8 cellular contexts compared by ENCODE assay signal in genomic region chr1:153790996-153791855, GRCh38. TPM values are rescaled to one million over a fixed set of nuclear protein-coding genes. Genes with fewer than 3 reads are reported as not detected.
DNase-seq lines count a peak whose midpoint lies in the region; ATAC-seq, FAIRE-seq and TF ChIP-seq lines count a peak whose summit lies in the region.

No MANE protein-coding gene starts in this region.

- TF ChIP-seq POLR2A in HepG2 (IDR thresholded peaks at IDR 0.05; ENCODE audit: insufficient read depth in 1 of 2, low read depth in 2 of 2, low read length in 2 of 2) (no peak), thyroid gland (IDR thresholded peaks at IDR 0.05) (no peak)

- H3K4me3 ChIP-seq in HepG2 (replicated peaks in 1 of 3; ENCODE audit: insufficient read depth in 1 of 3, low read depth in 2 of 3, low read length in 3 of 3) = no peak overlapping the region; a peak in 1 of 6 replicates
- H3K4me3 ChIP-seq in thyroid gland (replicated peaks in 1 of 3) = no peak overlapping the region
- no peak overlapping the region for H3K4me3 ChIP-seq in H7 (ENCODE audit: insufficient read depth, low read depth, low read length)

- peaks cover 7 to 53% of the 10 kb centered on the region in 2 experiments; a peak in 3 of 5 replicates for H3K27me3 ChIP-seq in HepG2 (ENCODE audit: control insufficient read depth in 1 of 2, insufficient read depth in 2 of 2, low read length in 2 of 2)
- H3K27me3 ChIP-seq in thyroid gland = no peaks in the 10 kb centered on the region
- no peaks in the 10 kb centered on the region for H3K27me3 ChIP-seq in H7 (ENCODE audit: control insufficient read depth, insufficient read depth, low read length)

- in situ Hi-C loops in HepG2 (cut with HindIII; ENCODE audit: extremely low pct_ligation_motif_present, low pct_unique_long_range_greater_than_20kb) = no loop called here

- ATAC-seq in GM21526 (IDR thresholded peaks at IDR 0.05; ENCODE audit: low FRiP score, unreplicated experiment) = peak; percentile 57
- ATAC-seq in HepG2 = no peak

- no peaks in the 10 kb centered on the region for H3K9me3 Mint-ChIP-seq in IgD-negative memory B cell

- FAIRE-seq in HepG2 (lab: Jason Lieb, UNC) = no peak

- H3K27ac ChIP-seq in HepG2 (ENCODE audit: extremely low read length, insufficient read depth, low read length) (no peak overlapping the region), thyroid gland (peak overlapping the region; percentile 16 to 82 (median 77))

- H4K20me1 ChIP-seq in HepG2 (ENCODE audit: insufficient read depth, low read length) = no peaks in the 10 kb centered on the region

- no peaks in the 10 kb centered on the region for H3K79me2 ChIP-seq in HepG2 (ENCODE audit: insufficient read depth, low read length)

- intact Hi-C loops in HepG2 (cut with micrococcal nuclease; ENCODE audit: unreplicated experiment) = no loop called here
- intact Hi-C loops in thyroid gland (cut with DNase I) = loop anchor here (10.0 kb wide), 1 partner anchor 154 kb away; the partner anchor contains the start of gene DENND4B

- H3K36me3 Mint-ChIP-seq in IgD-negative memory B cell = no peaks in the 10 kb centered on the region

- CTCF ChIA-PET in HepG2 (lab: Yijun Ruan, JAX; ENCODE audit: low intra/inter-chr PET ratio, low total read pairs) = no interaction called here

- H3K27ac Mint-ChIP-seq in IgD-negative memory B cell = peak overlapping the region; percentile 10 to 95 (median 76)

- peaks cover 52% of the 10 kb centered on the region for H3K4me1 ChIP-seq in HepG2 (ENCODE audit: insufficient read depth, low read length)
- peaks cover 4 to 9% of the 10 kb centered on the region in 2 donors for H3K4me1 ChIP-seq in thyroid gland

- BruUV-seq in HepG2 (replicated peaks; lab: Mats Ljungman, UMichigan) = no TSS peak

- H3K9me3 ChIP-seq in HepG2 (ENCODE audit: low read length) (no peaks in the 10 kb centered on the region), thyroid gland (no peaks in the 10 kb centered on the region)

- peaks cover 24 to 31% (median 30%) of the 10 kb centered on the region in 3 donors for H3K4me1 Mint-ChIP-seq in IgD-negative memory B cell

- no peak overlapping the region for H3K9ac ChIP-seq in HepG2 (ENCODE audit: insufficient read depth, low read depth, low read length)

- no peak for TF ChIP-seq RAD21 in HepG2 (CRISPR knock-in tag; IDR thresholded peaks at IDR 0.05)

- TF ChIP-seq EP300 in HepG2 (IDR thresholded peaks at IDR 0.05; ENCODE audit: low read depth in 2 of 2, low read length in 2 of 2) = no peak
- no peak for TF ChIP-seq EP300 in HepG2 (CRISPR knock-in tag; IDR thresholded peaks at IDR 0.05; ENCODE audit: borderline replicate concordance)

- no peak overlapping the region for H2AFZ ChIP-seq in HepG2 (ENCODE audit: low read length)

- H3K4me3 Mint-ChIP-seq in IgD-negative memory B cell = peak overlapping the region; percentile 49 to 82 (median 73)

- 42% methylated on average over 11 of the region's 11 CpGs for WGBS in HepG2 (ENCODE audit: low lambda C conversion rate)
- WGBS in thyroid gland, 2 donors = 73 to 78% methylated on average over 11 of the region's 11 CpGs

- H3K36me3 ChIP-seq in HepG2 (replicated peaks in 1 of 2; ENCODE audit: control insufficient read depth in 1 of 2, insufficient read depth in 2 of 2, low read length in 2 of 2) (no peaks in the 10 kb centered on the region), thyroid gland (no peaks in the 10 kb centered on the region), H7 (replicated peaks; ENCODE audit: control insufficient read depth, insufficient read depth, low read length) (no peaks in the 10 kb centered on the region)

- no peak for TF ChIP-seq CTCF in GM10266 (IDR thresholded peaks at IDR 0.05; ENCODE audit: control insufficient read depth, insufficient read depth, low read depth, missing control alignments)
- TF ChIP-seq CTCF in HepG2 (CRISPR knock-in tag; IDR thresholded peaks at IDR 0.05) = no peak
- TF ChIP-seq CTCF in thyroid gland (IDR thresholded peaks at IDR 0.05) = no peak

- DNase-seq in GM10266 (ENCODE audit: extremely low spot score) (peak; percentile 90), amniotic epithelial cell (ENCODE audit: low read depth) (peak; percentile 98), HepG2 (ENCODE audit: low spot score) (no peak), thyroid gland (no peak), H7 (no peak), NCI-H2107 treated with DMSO at 0.1 percent for 48 hours (lab: John Stamatoyannopoulos, UW; ENCODE audit: unreplicated experiment) (no peak)

- POLR2A ChIA-PET in HepG2 (lab: Yijun Ruan, JAX) = interaction anchor here (1.0 to 3.8 kb wide), 3 partner anchors 196 to 199 kb away, joined by 3 to 17 read pairs (median 3); partner anchors contain the start of gene RPS27

- peak overlapping the region; percentile 37; the same call in 1 of the 2 replicates for H3K4me2 ChIP-seq in HepG2 (ENCODE audit: low read depth, low read length)

- H3K27me3 Mint-ChIP-seq in IgD-negative memory B cell = no peaks in the 10 kb centered on the region

TF ChIP-seq in HepG2, 621 proteins besides CTCF, POLR2A, EP300 and RAD21:
- TF ChIP-seq NR2F6 (IDR thresholded peaks at IDR 0.05) = 0 out of 2 replicates have a peak, but pooled peaks have one; percentile 10
- no peak; the same call in 1 of the 2 replicates for TF ChIP-seq NR2F6 (CRISPR knock-in tag; IDR thresholded peaks at IDR 0.05)
- peak; percentile 62; the same call in 1 of the 2 replicates for TF ChIP-seq CEBPB (IDR thresholded peaks at IDR 0.05; ENCODE audit: borderline replicate concordance, low read depth, low read length)
- TF ChIP-seq PLSCR1 (CRISPR knock-in tag; IDR thresholded peaks at IDR 0.05; ENCODE audit: borderline replicate concordance) = no peak

RNA-seq across cellular contexts. Expression of gene SLC27A3, which starts 16.0 kb away (rescaled TPM):
- polyA plus RNA-seq in IgD-negative memory B cell (12.9 TPM), HepG2 (2011; rRNA removed) (5.2 and 10.3 TPM in 2 replicates)
- total RNA-seq in HepG2 (2016; rRNA removed; fragmentation: Illumina TruSeq; extraction: Trizol) (1.3 and 4.3 TPM in 2 replicates), thyroid gland (10 to 100 TPM; 14.4 to 32.5 (median 23.2) TPM)
- 0.88 and 1.3 TPM in 2 replicates for total RNA-seq in HepG2 (2016; cell fraction: cytosol; rRNA removed; fragmentation: Illumina TruSeq; extraction: Trizol; ENCODE audit: low read depth)
- total RNA-seq in HepG2 (2016; cell fraction: insoluble cytoplasmic fraction; rRNA removed; fragmentation: Illumina TruSeq; extraction: Trizol) = 1.2 and 3.2 TPM in 2 replicates
- total RNA-seq in HepG2 (2016; cell fraction: membrane; rRNA removed; fragmentation: Illumina TruSeq; extraction: Trizol) = 0.86 and 1.1 TPM in 2 replicates
- total RNA-seq in HepG2 (2016; cell fraction: nucleus; rRNA removed; fragmentation: Illumina TruSeq; extraction: Trizol) = 3.7 and 6.2 TPM in 2 replicates
- polyA plus RNA-seq in HepG2 (2011; cell fraction: cytosol; rRNA removed) = 4.1 and 5.0 TPM in 2 replicates
- polyA plus RNA-seq in HepG2 (2011; cell fraction: nucleus; rRNA removed) = 17.3 and 21.3 TPM in 2 replicates
- 4.4 and 4.5 TPM in 2 replicates for polyA plus RNA-seq in HepG2 (2012)
- 1.1 and 1.5 TPM in 2 replicates for polyA plus RNA-seq in HepG2 (2016; cell fraction: cytosol; fragmentation: Illumina TruSeq; extraction: Trizol; ENCODE audit: low read depth)
- polyA plus RNA-seq in HepG2 (2016; cell fraction: insoluble cytoplasmic fraction; fragmentation: Illumina TruSeq; extraction: Trizol; ENCODE audit: low read depth) = 1.5 and 2.9 TPM in 2 replicates
- 1.1 and 1.2 TPM in 2 replicates for polyA plus RNA-seq in HepG2 (2016; cell fraction: membrane; fragmentation: Illumina TruSeq; extraction: Trizol; ENCODE audit: low read depth)
- polyA plus RNA-seq in HepG2 (2016; cell fraction: nucleus; fragmentation: Illumina TruSeq; extraction: Trizol; ENCODE audit: insufficient read depth, low read depth) = 17.9 and 19.1 TPM in 2 replicates
- 8.8 and 82.9 TPM in 2 replicates for polyA minus RNA-seq in HepG2 (2011; rRNA and poly(A)+ RNA removed; ENCODE audit: low replicate concordance)
- polyA minus RNA-seq in HepG2 (2011; cell fraction: cytosol; rRNA and poly(A)+ RNA removed) = 3.7 and 4.7 TPM in 2 replicates
- polyA minus RNA-seq in HepG2 (2011; cell fraction: nucleus; rRNA and poly(A)+ RNA removed) = 3.1 TPM in 2 replicates
- 44.7 and 48.9 TPM in 2 replicates for total RNA-seq in H7 (2014; rRNA removed; shearing (Covaris generic))

Comparison
In these comparisons a context has a peak if more than half of its experiments do, and no peak if none do; other contexts are left out.
1. DNase-seq: peak in GM10266 (single experiment) and amniotic epithelial cell (single experiment); none in HepG2 (single experiment), thyroid gland (0 of 2), H7 (single experiment) and NCI-H2107 treated with DMSO at 0.1 percent for 48 hours (single experiment).